25 cellular contexts compared by ENCODE assay signal in the genomic region with DNA sequence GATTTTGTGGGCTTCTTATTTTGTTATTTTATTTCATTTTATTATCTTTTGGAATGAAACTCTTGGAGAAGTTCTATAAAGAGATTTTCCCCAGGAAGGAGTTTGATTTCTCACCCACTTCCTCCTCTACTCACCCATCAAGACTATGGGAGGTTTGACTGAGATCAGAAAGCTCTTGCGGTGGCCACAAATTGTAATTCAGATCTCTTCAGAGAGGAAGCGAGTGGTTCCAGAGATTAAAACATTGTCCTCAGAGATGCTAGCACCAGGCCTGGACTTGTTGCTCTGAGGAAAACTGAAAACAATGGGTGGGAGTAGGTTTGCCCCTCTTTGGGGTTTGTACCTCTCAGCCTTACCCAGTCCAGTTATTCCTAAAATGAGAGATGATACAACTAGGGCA. TPM values are rescaled to one million over a fixed set of nuclear protein-coding genes. Genes with fewer than 3 reads are reported as not detected.
"Had no signal": no experiment of that assay in that cellular context is flagged by ENCODE, and none has a peak within 500 bp of the region (broad histone marks: within the 10 kb centered on the region; RNA-seq: fewer than 3 reads in every experiment).

No MANE protein-coding gene starts in this region.

- H3K9ac ChIP-seq: KMS-11 had no signal

- H3K27ac ChIP-seq: HL-60, KMS-11, SJSA1, SK-N-MC had no signal

- H3K4me1 ChIP-seq: SJSA1 had no signal

- H3K36me3 ChIP-seq: SJSA1 had no signal

- H3K4me2 ChIP-seq: KMS-11 had no signal

- H3K9me3 ChIP-seq: SJSA1 had no signal

- DNase-seq: NCI-H1092, NCI-H1105 treated with DMSO at 0.1 percent for 48 hours, NCI-H1417 treated with DMSO at 0.1 percent for 48 hours, NCI-H146, NCI-H1694 treated with DMSO at 0.1 percent for 48 hours, NCI-H1930, NCI-H2081, NCI-H2107, NCI-H2227 treated with DMSO at 0.1 percent for 48 hours, NCI-H524, NCI-H774, Right ventricle myocardium superior, RPMI8226, SIG-M5, SW 1271, T-cell had no signal

- FAIRE-seq: HTR-8/SVneo, K562, RCC 7860 had no signal

- H3K4me3 ChIP-seq: K562, SJSA1, SK-N-MC had no signal

- H3K27me3 ChIP-seq: SJSA1 had no signal

- ATAC-seq: K562, T-cell had no signal

RNA-seq across cellular contexts. Expression of a gene that starts 8.1 kb away (rescaled TPM):
- total RNA-seq: MCF 10A, Right ventricle myocardium superior, SJSA1 had no signal
- polyA plus RNA-seq: IgD-negative memory B cell, K562 had no signal
